Comparison of ENCODE assay signal across 20 cellular contexts in the genomic region with DNA sequence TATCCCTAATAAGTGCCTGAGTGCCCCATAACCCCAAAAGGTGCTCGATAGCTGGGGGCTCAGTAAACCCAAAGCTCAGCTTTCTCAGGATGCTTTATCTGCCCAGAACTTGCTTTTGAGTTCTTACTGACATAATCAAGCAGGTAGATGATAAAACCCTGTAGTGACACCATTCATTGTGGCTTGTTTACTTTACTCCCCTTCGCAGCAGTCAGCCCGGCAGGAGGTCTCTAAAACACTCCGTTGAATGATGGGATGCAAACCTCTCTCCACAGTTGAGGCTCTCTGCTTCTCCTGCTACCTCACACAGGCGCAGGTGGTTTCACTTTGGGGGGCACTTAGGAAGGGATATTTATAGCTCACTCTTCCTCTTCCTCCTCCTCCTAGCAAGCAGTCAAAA.
DNase-seq lines count a peak whose midpoint lies in the region; TF ChIP-seq lines count a peak whose summit lies in the region.
"Had no signal": no experiment of that assay in that cellular context is flagged by ENCODE, and none has a peak within 500 bp of the region (broad histone marks: within the 10 kb centered on the region; RNA-seq: fewer than 3 reads in every experiment).

No MANE protein-coding gene starts in this region.

- peaks cover 0 to 5% (median 2%) of the 10 kb centered on the region in 3 donors for H3K27me3 Mint-ChIP-seq in CD14-positive monocyte (ENCODE audit: low read depth in 3 of 3)

- CTCF ChIA-PET in RWPE1 (lab: Yijun Ruan, JAX): interaction anchor here (0.7 kb wide), 1 partner anchor 60 kb away, joined by 5 read pairs; no protein-coding TSS in a partner anchor

- peaks cover 8 to 30% (median 18%) of the 10 kb centered on the region in 7 donors for H3K9me3 Mint-ChIP-seq in CD14-positive monocyte
- H3K9me3 Mint-ChIP-seq: type B pancreatic cell had no signal

- H3K4me1 ChIP-seq in iPS-15b (ENCODE audit: control insufficient read depth, insufficient read depth, low read length): peaks cover 11% of the 10 kb centered on the region
- H3K4me1 ChIP-seq: breast epithelium had no signal

- H3K9ac ChIP-seq in iPS-15b (ENCODE audit: low read depth, low read length): no peak overlapping the region

- no peak overlapping the region for H3K27ac ChIP-seq in RWPE1
- H3K27ac ChIP-seq: breast epithelium, epithelial cell of prostate, gastrocnemius medialis, stomach had no signal

- DNase-seq in COR-L47 (lab: John Stamatoyannopoulos, UW) (peak; percentile 83), NCI-H146 (lab: John Stamatoyannopoulos, UW) (peak; percentile 86), NCI-H748 treated with DMSO at 0.1 percent for 48 hours (lab: John Stamatoyannopoulos, UW) (peak; percentile 58), NCI-H82 treated with DMSO at 0.1 percent for 48 hours (lab: John Stamatoyannopoulos, UW; ENCODE audit: unreplicated experiment) (no peak), CD14-positive monocyte (ENCODE audit: low spot score) (no peak), RWPE1 (ENCODE audit: low spot score) (no peak), foreskin melanocyte (no peak)
- DNase-seq: activated CD4-positive, CD25-positive, alpha-beta regulatory T cell; activated effector memory CD4-positive, alpha-beta T cell treated with Interleukin-2 at 50 U/mL for 16 hours; gastrocnemius medialis; naive B cell; NCI-H226; posterior cingulate gyrus; stomach had no signal

- H3K9me3 ChIP-seq in iPS-15b (ENCODE audit: control insufficient read depth, insufficient read depth, low read length): no peaks in the 10 kb centered on the region
- H3K9me3 ChIP-seq: gastrocnemius medialis had no signal

- H3K4me1 Mint-ChIP-seq in CD14-positive monocyte: peaks cover 4% of the 10 kb centered on the region

- peak overlapping the region; percentile 14 for H3K4me3 ChIP-seq in iPS-15b (ENCODE audit: low read depth, low read length)
- H3K4me3 ChIP-seq: breast epithelium, gastrocnemius medialis, K562, stomach had no signal

- peaks cover 0 to 1% of the 10 kb centered on the region in 2 donors for H3K36me3 Mint-ChIP-seq in CD14-positive monocyte
- H3K36me3 Mint-ChIP-seq: type B pancreatic cell had no signal

- intact Hi-C loops in CD14-positive monocyte (cut with micrococcal nuclease): no loop called here

- no peak overlapping the region for H3K4me3 Mint-ChIP-seq in CD14-positive monocyte
- H3K4me3 Mint-ChIP-seq: dendritic cell treated with granulocyte-macrophage colony-stimulating factor and Interleukin-4, amounts not matched to agents 40 ng/mL and 50 ng/mL, for 4 days; type B pancreatic cell had no signal

- peaks cover 26% of the 10 kb centered on the region for H3K27me3 ChIP-seq in iPS-15b (ENCODE audit: control insufficient read depth, insufficient read depth, low read length)
- H3K27me3 ChIP-seq: breast epithelium, gastrocnemius medialis, stomach had no signal

- no peak for TF ChIP-seq CTCF in CD14-positive monocyte (IDR thresholded peaks at IDR 0.05)
- no peak for TF ChIP-seq CTCF in RWPE1 (conservative IDR thresholded peaks at IDR 0.05; ENCODE audit: low read depth)

- no peak overlapping the region for H3K27ac Mint-ChIP-seq in CD14-positive monocyte
- H3K27ac Mint-ChIP-seq: dendritic cell treated with granulocyte-macrophage colony-stimulating factor and Interleukin-4, amounts not matched to agents 40 ng/mL and 50 ng/mL, for 4 days; naive B cell; type B pancreatic cell had no signal

- POLR2A ChIA-PET in RWPE1 (lab: Yijun Ruan, JAX; ENCODE audit: low non-redundant PET): no interaction called here

- no peaks in the 10 kb centered on the region for H3K36me3 ChIP-seq in iPS-15b (ENCODE audit: control insufficient read depth, insufficient read depth, low read length)
- H3K36me3 ChIP-seq: breast epithelium, gastrocnemius medialis, stomach had no signal

Comparison
In these comparisons a context has a peak if more than half of its experiments do, and no peak if none do; other contexts are left out.
1. DNase-seq: peak in COR-L47 (single experiment), NCI-H146 (single experiment) and NCI-H748 treated with DMSO at 0.1 percent for 48 hours (single experiment); none in NCI-H82 treated with DMSO at 0.1 percent for 48 hours (single experiment), CD14-positive monocyte (single experiment), RWPE1 (single experiment) and foreskin melanocyte (single experiment).